Comparison of ENCODE assay signal across 1 cellular context in the genomic region with DNA sequence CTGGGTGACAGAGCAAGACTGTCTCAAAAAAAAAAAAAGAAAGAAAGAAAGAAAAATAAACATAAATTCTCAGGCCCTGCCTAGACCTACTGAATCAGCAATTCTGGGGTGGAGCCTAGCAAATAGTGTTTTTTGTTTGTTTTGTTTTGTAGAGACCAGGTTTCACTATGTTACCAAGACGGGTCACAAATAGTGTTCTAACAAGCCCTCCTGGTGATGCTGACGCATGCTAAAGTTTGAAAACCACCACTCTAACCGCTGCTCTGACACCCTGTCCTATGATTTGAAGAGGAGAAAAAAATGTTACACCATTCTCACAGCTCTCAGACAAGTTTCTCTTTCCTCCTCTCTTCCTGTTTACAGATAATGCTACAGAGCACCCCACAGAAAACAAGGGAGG.
TF ChIP-seq lines count a peak whose summit lies in the region.

No MANE protein-coding gene starts in this region.

TF ChIP-seq in K562, 482 proteins besides CTCF, POLR2A, EP300 and RAD21:
- TF ChIP-seq KLF6 (CRISPR knock-in tag; IDR thresholded peaks at IDR 0.05; ENCODE audit: borderline replicate concordance) (no peak), L3MBTL2 (IDR thresholded peaks at IDR 0.05) (no peak), SMARCA4 (IDR thresholded peaks at IDR 0.05) (no peak), C11orf30 (IDR thresholded peaks at IDR 0.05; ENCODE audit: low read depth) (peak; percentile 28; the same call in 1 of the 2 replicates), TFAM (CRISPR knock-in tag; conservative IDR thresholded peaks at IDR 0.05) (no peak), ZFX (CRISPR knock-in tag; IDR thresholded peaks at IDR 0.05) (no peak), CREB1 (IDR thresholded peaks at IDR 0.05) (no peak), CREB1 (CRISPR knock-in tag; IDR thresholded peaks at IDR 0.05) (no peak), NELFE (IDR thresholded peaks at IDR 0.05; ENCODE audit: insufficient read depth, insufficient read length) (no peak), ZNF589 (CRISPR knock-in tag; IDR thresholded peaks at IDR 0.05; ENCODE audit: low read depth) (no peak), ZNF316 (IDR thresholded peaks at IDR 0.05) (peak; percentile 76), PCBP2 (IDR thresholded peaks at IDR 0.05; ENCODE audit: low read depth, low read length, poor library complexity, severe bottlenecking) (no peak), POLR2G (IDR thresholded peaks at IDR 0.05; ENCODE audit: low read depth, low read length) (no peak), MAFG (tag; conservative IDR thresholded peaks at IDR 0.05) (no peak), ZZZ3 (IDR thresholded peaks at IDR 0.05) (no peak)
- TF ChIP-seq, protein P1, sequence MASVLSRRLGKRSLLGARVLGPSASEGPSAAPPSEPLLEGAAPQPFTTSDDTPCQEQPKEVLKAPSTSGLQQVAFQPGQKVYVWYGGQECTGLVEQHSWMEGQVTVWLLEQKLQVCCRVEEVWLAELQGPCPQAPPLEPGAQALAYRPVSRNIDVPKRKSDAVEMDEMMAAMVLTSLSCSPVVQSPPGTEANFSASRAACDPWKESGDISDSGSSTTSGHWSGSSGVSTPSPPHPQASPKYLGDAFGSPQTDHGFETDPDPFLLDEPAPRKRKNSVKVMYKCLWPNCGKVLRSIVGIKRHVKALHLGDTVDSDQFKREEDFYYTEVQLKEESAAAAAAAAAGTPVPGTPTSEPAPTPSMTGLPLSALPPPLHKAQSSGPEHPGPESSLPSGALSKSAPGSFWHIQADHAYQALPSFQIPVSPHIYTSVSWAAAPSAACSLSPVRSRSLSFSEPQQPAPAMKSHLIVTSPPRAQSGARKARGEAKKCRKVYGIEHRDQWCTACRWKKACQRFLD (CRISPR knock-in tag; IDR thresholded peaks at IDR 0.05): no peak
